ENCODE assay signal across 22 cellular contexts in genomic region chr2:1168856-1169255, GRCh38.
"Had no signal": no experiment of that assay in that cellular context is flagged by ENCODE, and none has a peak within 500 bp of the region (broad histone marks: within the 10 kb centered on the region; RNA-seq: fewer than 3 reads in every experiment).

No MANE protein-coding gene starts in this region.

- H3K4me1 ChIP-seq: foreskin keratinocyte, psoas muscle, testis, upper lobe of right lung, vagina had no signal

- H3K4me2 ChIP-seq: hepatocyte had no signal

- H3K9me3 ChIP-seq: neutrophil, psoas muscle, testis, upper lobe of right lung, vagina had no signal

- H3K27ac Mint-ChIP-seq: dendritic cell treated with granulocyte-macrophage colony-stimulating factor and Interleukin-4, amounts not matched to agents 40 ng/mL and 50 ng/mL, for 4 days; effector memory CD8-positive, alpha-beta T cell; mesothelial cell of epicardium; stimulated activated naive CD8-positive, alpha-beta T cell treated with anti-CD3 and anti-CD28 coated beads, Interleukin-15, amount 100 ng/mL, for 72 hours had no signal

- ATAC-seq: effector memory CD8-positive, alpha-beta T cell; foreskin keratinocyte; left lobe of liver; psoas muscle; sciatic nerve; stimulated activated naive B cell treated with anti-CD40 and anti-IgM and Interleukin-4, amounts not matched to agents 10 μg/mL and 1 μg/mL and 100 μg/mL, for 72 hours; stimulated activated naive CD8-positive, alpha-beta T cell treated with anti-CD3 and anti-CD28 coated beads, Interleukin-15, amount 100 ng/mL, for 72 hours; upper lobe of right lung had no signal

- H3K36me3 ChIP-seq: neutrophil, spleen, tibial nerve, upper lobe of right lung, vagina had no signal

- DNase-seq: effector memory CD8-positive, alpha-beta T cell; foreskin keratinocyte; head of caudate nucleus; mammary epithelial cell; psoas muscle; retina; spleen; stimulated activated CD4-positive, alpha-beta T cell treated with anti-CD3 and anti-CD28 coated beads, Interleukin-15, amount 100 ng/mL, for 24 hours; stimulated activated CD4-positive, alpha-beta T cell treated with anti-CD3 and anti-CD28 coated beads, Interleukin-1b, Interleukin-23, amount 100 ng/mL, for 48 hours; stimulated activated CD4-positive, alpha-beta T cell treated with anti-CD3 and anti-CD28 coated beads, Interleukin-4, amount 100 ng/mL, for 4 hours; stimulated activated naive B cell treated with anti-CD40 and anti-IgM and Interleukin-4, amounts not matched to agents 10 μg/mL and 1 μg/mL and 100 μg/mL, for 72 hours; stimulated activated naive CD8-positive, alpha-beta T cell treated with anti-CD3 and anti-CD28 coated beads, Interleukin-15, amount 100 ng/mL, for 72 hours; testis; upper lobe of right lung had no signal

- H3K36me3 Mint-ChIP-seq: mesothelial cell of epicardium had no signal

- H3K27me3 Mint-ChIP-seq: dendritic cell treated with granulocyte-macrophage colony-stimulating factor and Interleukin-4, amounts not matched to agents 40 ng/mL and 50 ng/mL, for 4 days; stimulated activated naive B cell treated with anti-CD40 and anti-IgM and Interleukin-4, amounts not matched to agents 10 μg/mL and 1 μg/mL and 100 μg/mL, for 72 hours; stimulated activated naive CD8-positive, alpha-beta T cell treated with anti-CD3 and anti-CD28 coated beads, Interleukin-15, amount 100 ng/mL, for 72 hours had no signal

- H3K4me3 ChIP-seq: hepatocyte, psoas muscle, spleen, testis, tibial nerve, upper lobe of right lung, vagina had no signal

- H3K27me3 ChIP-seq: foreskin keratinocyte, hepatocyte, neutrophil, spleen, testis, tibial nerve, upper lobe of right lung, vagina had no signal

- H3K27ac ChIP-seq: foreskin keratinocyte, hepatocyte, neutrophil, psoas muscle, testis had no signal

- H3K4me3 Mint-ChIP-seq: dendritic cell treated with granulocyte-macrophage colony-stimulating factor and Interleukin-4, amounts not matched to agents 40 ng/mL and 50 ng/mL, for 4 days; effector memory CD8-positive, alpha-beta T cell; mesothelial cell of epicardium; stimulated activated naive B cell treated with anti-CD40 and anti-IgM and Interleukin-4, amounts not matched to agents 10 μg/mL and 1 μg/mL and 100 μg/mL, for 72 hours; stimulated activated naive CD8-positive, alpha-beta T cell treated with anti-CD3 and anti-CD28 coated beads, Interleukin-15, amount 100 ng/mL, for 72 hours had no signal
